Comparison of ENCODE assay signal across 2 cellular contexts in genomic region chr6:75963569-75963968, GRCh38.
TF ChIP-seq lines count a peak whose summit lies in the region.

No MANE protein-coding gene starts in this region.

TF ChIP-seq in GM23338, 12 proteins besides CTCF, POLR2A, EP300 and RAD21:
- TF ChIP-seq ZNF462 (CRISPR knock-in tag; IDR thresholded peaks at IDR 0.05) (no peak), EZH2 (IDR thresholded peaks at IDR 0.05; ENCODE audit: low read depth, unreplicated experiment) (no peak), REST (IDR thresholded peaks at IDR 0.05; ENCODE audit: unreplicated experiment) (no peak)

TF ChIP-seq in H1, 55 proteins besides CTCF, POLR2A, EP300 and RAD21:
- TF ChIP-seq SP2 (IDR thresholded peaks at IDR 0.05; ENCODE audit: low read length) (no peak), SUZ12 (IDR thresholded peaks at IDR 0.05; ENCODE audit: low read length) (no peak), SIRT6 (IDR thresholded peaks at IDR 0.05; ENCODE audit: low read length) (no peak)
